In the genomic region with DNA sequence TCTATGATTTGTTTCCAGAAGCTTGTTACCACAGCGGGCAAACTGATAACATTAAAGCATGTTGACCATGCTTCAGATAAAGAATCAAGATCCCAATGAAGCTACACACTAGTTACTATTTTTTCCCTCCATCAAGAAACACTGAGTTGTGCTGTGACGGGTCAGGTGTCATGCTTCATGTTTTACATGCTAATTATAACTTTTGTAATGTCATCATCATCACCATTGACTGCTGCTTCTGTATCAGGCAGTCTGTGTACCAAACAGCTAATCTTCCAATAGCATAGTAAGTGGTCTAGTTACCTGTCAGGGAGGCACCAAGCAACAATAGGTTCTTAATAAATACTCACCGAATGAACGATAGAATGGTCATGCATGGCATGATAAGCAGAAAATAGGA, we compare ENCODE assay signal across 25 cellular contexts.
"Had no signal": no experiment of that assay in that cellular context is flagged by ENCODE, and none has a peak within 500 bp of the region (broad histone marks: within the 10 kb centered on the region; RNA-seq: fewer than 3 reads in every experiment).

No MANE protein-coding gene starts in this region.

- ATAC-seq: activated CD8-positive, alpha-beta T cell treated with anti-CD3 and anti-CD28 coated beads, Interleukin-2, amount 10 ng/mL, durations not matched to agents 7 days and 5 days; body of pancreas had no signal

- H3K9me3 ChIP-seq: body of pancreas, breast epithelium, SJCRH30 had no signal

- H3K4me3 ChIP-seq: body of pancreas, breast epithelium, PC-9, SJCRH30, SK-N-MC had no signal

- H3K4me1 ChIP-seq: body of pancreas, breast epithelium, SJCRH30 had no signal

- H3K27ac ChIP-seq: body of pancreas, breast epithelium, PC-9, RWPE1, SJCRH30, SK-N-MC, WERI-Rb-1 had no signal

- H3K27me3 ChIP-seq: body of pancreas, breast epithelium had no signal

- DNase-seq: activated CD4-positive, alpha-beta T cell treated with anti-CD3 and anti-CD28 coated beads, Interleukin-2, amount 10 ng/mL, durations not matched to agents 24 days and 14 days; activated CD4-positive, alpha-beta T cell treated with anti-CD3 and anti-CD28 coated beads, Interleukin-2, amount 50 U/mL, for 4 hours; activated CD8-positive, alpha-beta T cell treated with anti-CD3 and anti-CD28 coated beads, Interleukin-2, amount 10 ng/mL, durations not matched to agents 7 days and 5 days; activated gamma-delta T cell; activated naive CD4-positive, alpha-beta T cell treated with Interleukin-2 at 50 U/mL for 16 hours; activated naive CD8-positive, alpha-beta T cell treated with anti-CD3 and anti-CD28 coated beads, Interleukin-2, amount 10 ng/mL, durations not matched to agents 7 days and 5 days; activated T-cell treated with anti-CD3 and anti-CD28 coated beads, Interleukin-2, amount 50 U/mL, for 24 hours; amygdala; body of pancreas; Karpas-422; KBM-7; NCI-H1105; NCI-H1436 treated with DMSO at 0.1 percent for 48 hours; NCI-H187 treated with DMSO at 0.1 percent for 48 hours; NCI-H2081 treated with DMSO at 0.1 percent for 48 hours; NCI-H345; NCI-H524 treated with DMSO at 0.1 percent for 48 hours; PC-9; SHP77; SJCRH30; T1000; WERI-Rb-1 had no signal
